In genomic region chr1:207672525-207673130, GRCh38 we compare ENCODE assay signal across 8 cellular contexts. TPM values are rescaled to one million over a fixed set of nuclear protein-coding genes. Genes with fewer than 3 reads are reported as not detected.
DNase-seq lines count a peak whose midpoint lies in the region; ATAC-seq and TF ChIP-seq lines count a peak whose summit lies in the region.

No MANE protein-coding gene starts in this region.

- no peaks in the 10 kb centered on the region for H3K4me1 Mint-ChIP-seq in activated CD4-positive, alpha-beta T cell treated with anti-CD3 and anti-CD28 coated beads, Interleukin-2, amount 10 ng/mL, durations not matched to agents 24 days and 14 days

- POLR2A ChIA-PET in PC-3 (lab: Charles Lee; ENCODE audit: unreplicated experiment) = no interaction called here

- H3K27me3 ChIP-seq in PC-3 (ENCODE audit: low read length) = peaks cover 62% of the 10 kb centered on the region
- peaks cover 3 to 37% (median 13%) of the 10 kb centered on the region in 3 donors for H3K27me3 ChIP-seq in psoas muscle (ENCODE audit: insufficient read depth in 3 of 3, low read length in 2 of 3)
- H3K27me3 ChIP-seq in tibial artery = peaks cover 0 to 25% of the 10 kb centered on the region in 2 donors

- H3K36me3 ChIP-seq in PC-3 (ENCODE audit: low read depth, low read length) = no peaks in the 10 kb centered on the region
- H3K36me3 ChIP-seq in psoas muscle (ENCODE audit: insufficient read depth in 1 of 2, low read depth in 1 of 2) = no peaks in the 10 kb centered on the region
- H3K36me3 ChIP-seq in tibial artery = no peaks in the 10 kb centered on the region

- no peak overlapping the region for H3K9ac ChIP-seq in PC-3 (ENCODE audit: low read length)

- no TSS peak for BruUV-seq in PC-3 (replicated peaks; lab: Mats Ljungman, UMichigan)

- H4K20me1 ChIP-seq in PC-3 (ENCODE audit: low read length) = no peaks in the 10 kb centered on the region

- no peaks in the 10 kb centered on the region for H3K4me1 ChIP-seq in PC-3 (ENCODE audit: insufficient read depth, low read length)
- no peaks in the 10 kb centered on the region for H3K4me1 ChIP-seq in psoas muscle
- H3K4me1 ChIP-seq in tibial artery = peaks cover 0 to 8% (median 4%) of the 10 kb centered on the region in 4 donors

- ATAC-seq in PC-3 (peak; percentile 97), esophagus mucosa (peak; percentile 77), psoas muscle (no peak)

- H3K9me2 ChIP-seq in PC-3 (replicated peaks; ENCODE audit: low read length) = no peaks in the 10 kb centered on the region

- no peaks in the 10 kb centered on the region for H3K9me3 ChIP-seq in PC-3 (ENCODE audit: low read length)
- no peaks in the 10 kb centered on the region for H3K9me3 ChIP-seq in psoas muscle
- H3K9me3 ChIP-seq in tibial artery = no peaks in the 10 kb centered on the region

- intact Hi-C loops in PC-3 (cut with micrococcal nuclease) = loop anchor here (1.0 kb wide), 2 partner anchors 18 to 93 kb away; no protein-coding TSS in a partner anchor
- intact Hi-C loops in psoas muscle (cut with DNase I) = no loop called here
- intact Hi-C loops in tibial artery (cut with DNase I; ENCODE audit: low total_unique reads) = no loop called here
- intact Hi-C loops in activated CD4-positive, alpha-beta T cell treated with anti-CD3 and anti-CD28 coated beads, Interleukin-2, amount 10 ng/mL, durations not matched to agents 24 days and 14 days (cut with micrococcal nuclease) = no loop called here

- no peak overlapping the region for H3K4me3 Mint-ChIP-seq in activated CD4-positive, alpha-beta T cell treated with anti-CD3 and anti-CD28 coated beads, Interleukin-2, amount 10 ng/mL, durations not matched to agents 24 days and 14 days

- H3K9me3 Mint-ChIP-seq in activated CD4-positive, alpha-beta T cell treated with anti-CD3 and anti-CD28 coated beads, Interleukin-2, amount 10 ng/mL, durations not matched to agents 24 days and 14 days = no peaks in the 10 kb centered on the region

- no peak for TF ChIP-seq EP300 in Ishikawa (IDR thresholded peaks at IDR 0.05; ENCODE audit: borderline replicate concordance)

- no peak overlapping the region for H3K27ac ChIP-seq in PC-3 (ENCODE audit: low read length)
- H3K27ac ChIP-seq in psoas muscle = no peak overlapping the region
- H3K27ac ChIP-seq in tibial artery = no peak overlapping the region
- no peak overlapping the region for H3K27ac ChIP-seq in coronary artery

- WGBS in psoas muscle, 3 donors = 29 to 33% (median 31%) methylated on average over 5 of the region's 5 CpGs

- DNase-seq in DMS153 (lab: John Stamatoyannopoulos, UW) = peak; percentile 74
- peak; percentile 86 for DNase-seq in PC-3
- DNase-seq in psoas muscle = no peak
- no peak for DNase-seq in tibial artery
- DNase-seq in coronary artery (ENCODE audit: low spot score) = no peak
- no peak for DNase-seq in activated CD4-positive, alpha-beta T cell treated with anti-CD3 and anti-CD28 coated beads, Interleukin-2, amount 10 ng/mL, durations not matched to agents 24 days and 14 days

- no peak overlapping the region for H3K27ac Mint-ChIP-seq in activated CD4-positive, alpha-beta T cell treated with anti-CD3 and anti-CD28 coated beads, Interleukin-2, amount 10 ng/mL, durations not matched to agents 24 days and 14 days

- CTCF ChIA-PET in PC-3 (lab: Charles Lee) = interaction anchor here (0.6 to 1.5 kb wide), 3 partner anchors 52 to 93 kb away, joined by 4 read pairs; no protein-coding TSS in a partner anchor

- H3K36me3 Mint-ChIP-seq in activated CD4-positive, alpha-beta T cell treated with anti-CD3 and anti-CD28 coated beads, Interleukin-2, amount 10 ng/mL, durations not matched to agents 24 days and 14 days (ENCODE audit: low read depth) = no peaks in the 10 kb centered on the region

- H3F3A ChIP-seq in PC-3 (ENCODE audit: low read length, unreplicated experiment) = no peaks in the 10 kb centered on the region

- H3K79me2 ChIP-seq in PC-3 (ENCODE audit: low read length) = no peaks in the 10 kb centered on the region

- no peak overlapping the region for H3K4me2 ChIP-seq in PC-3 (ENCODE audit: low read length)

- H3K4me3 ChIP-seq in PC-3 (ENCODE audit: low read length) (no peak overlapping the region), psoas muscle (no peak overlapping the region), tibial artery (no peak overlapping the region), coronary artery (no peak overlapping the region)

- H3K27me3 Mint-ChIP-seq in activated CD4-positive, alpha-beta T cell treated with anti-CD3 and anti-CD28 coated beads, Interleukin-2, amount 10 ng/mL, durations not matched to agents 24 days and 14 days = peaks cover 60% of the 10 kb centered on the region

- no peak overlapping the region for H2AFZ ChIP-seq in PC-3 (ENCODE audit: low read length)

- peak; percentile 88 for TF ChIP-seq RAD21 in Ishikawa (IDR thresholded peaks at IDR 0.05; ENCODE audit: low read depth)

- TF ChIP-seq CTCF in PC-3 (conservative IDR thresholded peaks at IDR 0.05; ENCODE audit: low read depth, low read length) (peak; percentile 98), psoas muscle (IDR thresholded peaks at IDR 0.05) (peak; percentile 16), tibial artery (IDR thresholded peaks at IDR 0.05) (no peak), coronary artery (IDR thresholded peaks at IDR 0.05) (no peak)

TF ChIP-seq in Ishikawa, 13 proteins besides CTCF, POLR2A, EP300 and RAD21:
- no peak for TF ChIP-seq CREB1 (IDR thresholded peaks at IDR 0.05; ENCODE audit: low read depth)
- TF ChIP-seq EGR1 (IDR thresholded peaks at IDR 0.05) = no peak
- TF ChIP-seq MAX (IDR thresholded peaks at IDR 0.05) = no peak
- TF ChIP-seq, protein P1, sequence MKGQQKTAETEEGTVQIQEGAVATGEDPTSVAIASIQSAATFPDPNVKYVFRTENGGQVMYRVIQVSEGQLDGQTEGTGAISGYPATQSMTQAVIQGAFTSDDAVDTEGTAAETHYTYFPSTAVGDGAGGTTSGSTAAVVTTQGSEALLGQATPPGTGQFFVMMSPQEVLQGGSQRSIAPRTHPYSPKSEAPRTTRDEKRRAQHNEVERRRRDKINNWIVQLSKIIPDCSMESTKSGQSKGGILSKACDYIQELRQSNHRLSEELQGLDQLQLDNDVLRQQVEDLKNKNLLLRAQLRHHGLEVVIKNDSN (IDR thresholded peaks at IDR 0.05) = no peak

RNA-seq across cellular contexts. Expression of gene CR1L, which starts 27.7 kb away (rescaled TPM):
- total RNA-seq in PC-3 (2014; rRNA removed) (not detected in 2 replicates), esophagus mucosa (not detected), psoas muscle (not detected)
- under 1 TPM in 1 of 3 donors, not detected in 2; 0.05 TPM for polyA plus RNA-seq in psoas muscle
- not detected in 2 replicates for total RNA-seq in activated CD4-positive, alpha-beta T cell treated with anti-CD3 and anti-CD28 coated beads, Interleukin-2, amount 10 ng/mL, durations not matched to agents 24 days and 14 days

Comparison
In these comparisons a context has a peak if more than half of its experiments do, and no peak if none do; other contexts are left out.
1. DNase-seq: peak in DMS153 (single experiment) and PC-3 (single experiment); none in psoas muscle (0 of 2), tibial artery (0 of 2), coronary artery (single experiment) and activated CD4-positive, alpha-beta T cell treated with anti-CD3 and anti-CD28 coated beads, Interleukin-2, amount 10 ng/mL, durations not matched to agents 24 days and 14 days (single experiment).
2. ATAC-seq: peak in PC-3 (single experiment) and esophagus mucosa (single experiment); none in psoas muscle (0 of 4).
3. CTCF ChIP-seq: peak in PC-3 (single experiment) and psoas muscle (single experiment); none in tibial artery (0 of 2) and coronary artery (single experiment).